24 cellular contexts compared by ENCODE assay signal in genomic region chr11:34811858-34812257, GRCh38.
"Had no signal": no experiment of that assay in that cellular context is flagged by ENCODE, and none has a peak within 500 bp of the region (broad histone marks: within the 10 kb centered on the region; RNA-seq: fewer than 3 reads in every experiment).

No MANE protein-coding gene starts in this region.

- ATAC-seq: naive thymus-derived CD4-positive, alpha-beta T cell; natural killer cell; psoas muscle; right cardiac atrium; right lobe of liver; stimulated activated effector memory CD8-positive, alpha-beta T cell treated with anti-CD3 and anti-CD28 coated beads, Interleukin-12 subunit alpha, Interleukin-12 subunit beta, amount 100 ng/mL, for 72 hours; stimulated activated naive B cell treated with anti-CD40 and anti-IgM and Interleukin-4, amounts not matched to agents 10 μg/mL and 1 μg/mL and 100 μg/mL, for 72 hours had no signal

- H3K4me3 ChIP-seq: neural progenitor cell, ovary, psoas muscle, right lobe of liver, sigmoid colon, stomach, thoracic aorta, thyroid gland, tibial nerve, upper lobe of left lung had no signal

- H3K27ac ChIP-seq: neural progenitor cell, ovary, parathyroid adenoma, psoas muscle, right lobe of liver, sigmoid colon, stomach, thoracic aorta, thyroid gland, tibial nerve, upper lobe of left lung had no signal

- H3K36me3 ChIP-seq: ovary, right lobe of liver, sigmoid colon, stomach, thoracic aorta, thyroid gland, tibial nerve, upper lobe of left lung had no signal

- H3K9ac ChIP-seq: neural progenitor cell, parathyroid adenoma had no signal

- H3K9me3 ChIP-seq: ovary, right lobe of liver, thyroid gland, upper lobe of left lung had no signal

- H3K4me1 ChIP-seq: neural progenitor cell, parathyroid adenoma, psoas muscle, sigmoid colon, thyroid gland, tibial nerve, upper lobe of left lung had no signal

- DNase-seq: naive thymus-derived CD4-positive, alpha-beta T cell; natural killer cell; occipital lobe; ovary; posterior cingulate gyrus; psoas muscle; right cardiac atrium; right lobe of liver; sigmoid colon; small intestine; stimulated activated CD4-positive, alpha-beta T cell treated with anti-CD3 and anti-CD28 coated beads, Interleukin-15, amount 100 ng/mL, for 24 hours; stimulated activated CD4-positive, alpha-beta T cell treated with anti-CD3 and anti-CD28 coated beads, Interleukin-2, amount 100 ng/mL, for 24 hours; stimulated activated CD4-positive, alpha-beta T cell treated with anti-CD3 and anti-CD28 coated beads, Interleukin-2, amount 100 ng/mL, for 48 hours; stimulated activated CD4-positive, alpha-beta T cell treated with anti-CD3 and anti-CD28 coated beads, Interleukin-4, amount 100 ng/mL, for 24 hours; stimulated activated naive B cell treated with anti-CD40 and anti-IgM and Interleukin-4, amounts not matched to agents 10 μg/mL and 1 μg/mL and 100 μg/mL, for 72 hours; stimulated activated naive CD4-positive, alpha-beta T cell treated with Interleukin-2 at 50 U/mL for 16 hours; stomach; thyroid gland; upper lobe of left lung had no signal

- H3K27me3 ChIP-seq: neural progenitor cell, ovary, right lobe of liver, sigmoid colon, stomach, thyroid gland, tibial nerve, upper lobe of left lung had no signal
